28 cellular contexts compared by ENCODE assay signal in the genomic region with DNA sequence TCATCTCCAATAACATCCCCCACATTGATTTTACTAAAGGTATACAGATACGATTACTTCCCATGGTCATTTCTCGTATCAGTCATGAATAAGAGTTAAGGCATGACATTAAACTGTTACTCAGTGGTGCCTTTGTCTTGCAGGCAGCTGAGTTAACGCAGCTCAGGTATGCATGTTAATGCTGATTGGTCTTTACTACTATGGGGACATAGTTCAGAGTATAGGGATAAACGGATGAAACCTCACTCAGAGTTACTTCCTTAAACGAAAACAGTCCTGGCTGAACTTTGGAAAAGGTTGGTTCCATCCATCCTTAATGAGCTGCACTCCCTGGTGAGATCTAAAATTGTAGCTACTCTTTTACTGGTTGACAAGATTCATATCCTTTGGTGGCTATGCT.
"Had no signal": no experiment of that assay in that cellular context is flagged by ENCODE, and none has a peak within 500 bp of the region (broad histone marks: within the 10 kb centered on the region; RNA-seq: fewer than 3 reads in every experiment).

No MANE protein-coding gene starts in this region.

- H3K36me3 ChIP-seq: colonic mucosa, esophagus squamous epithelium, gastrocnemius medialis, heart right ventricle had no signal

- H3K9me3 ChIP-seq: colonic mucosa, gastrocnemius medialis had no signal

- H3K4me3 Mint-ChIP-seq: dendritic cell treated with granulocyte-macrophage colony-stimulating factor and Interleukin-4, amounts not matched to agents 40 ng/mL and 50 ng/mL, for 4 days; effector memory CD8-positive, alpha-beta T cell; endodermal cell; memory B cell had no signal

- H3K4me3 ChIP-seq: colonic mucosa, esophagus squamous epithelium, gastrocnemius medialis, heart right ventricle, lung had no signal

- H3K4me1 Mint-ChIP-seq: memory B cell had no signal

- H3K27ac ChIP-seq: colonic mucosa, epithelial cell of prostate, esophagus squamous epithelium, gastrocnemius medialis, heart right ventricle had no signal

- H3K36me3 Mint-ChIP-seq: memory B cell had no signal

- H3K27ac Mint-ChIP-seq: dendritic cell treated with granulocyte-macrophage colony-stimulating factor and Interleukin-4, amounts not matched to agents 40 ng/mL and 50 ng/mL, for 4 days; effector memory CD8-positive, alpha-beta T cell; endodermal cell; memory B cell had no signal

- H3K27me3 Mint-ChIP-seq: dendritic cell treated with granulocyte-macrophage colony-stimulating factor and Interleukin-4, amounts not matched to agents 40 ng/mL and 50 ng/mL, for 4 days had no signal

- H3K27me3 ChIP-seq: colonic mucosa, esophagus squamous epithelium, gastrocnemius medialis had no signal

- ATAC-seq: effector memory CD8-positive, alpha-beta T cell; esophagus mucosa; gastrocnemius medialis; heart right ventricle; left cardiac atrium; left lobe of liver; left ventricle myocardium superior had no signal

- FAIRE-seq: endometrium, islet of Langerhans, keratinocyte had no signal

- H3K4me1 ChIP-seq: colonic mucosa, gastrocnemius medialis, heart right ventricle had no signal

- H3K9me3 Mint-ChIP-seq: effector memory CD8-positive, alpha-beta T cell; memory B cell had no signal

- DNase-seq: colonic mucosa; cortex of kidney; effector CD8-positive, alpha-beta T cell; effector memory CD8-positive, alpha-beta T cell; endodermal cell; erythroblast; esophagus squamous epithelium; foreskin fibroblast; foreskin melanocyte; gastrocnemius medialis; glutamatergic neuron; head of caudate nucleus; heart right ventricle; hippocampal formation; left cardiac atrium; left ventricle myocardium superior; mammary epithelial cell; mesendoderm; midbrain had no signal
